1 cellular context compared by ENCODE assay signal in the genomic region with DNA sequence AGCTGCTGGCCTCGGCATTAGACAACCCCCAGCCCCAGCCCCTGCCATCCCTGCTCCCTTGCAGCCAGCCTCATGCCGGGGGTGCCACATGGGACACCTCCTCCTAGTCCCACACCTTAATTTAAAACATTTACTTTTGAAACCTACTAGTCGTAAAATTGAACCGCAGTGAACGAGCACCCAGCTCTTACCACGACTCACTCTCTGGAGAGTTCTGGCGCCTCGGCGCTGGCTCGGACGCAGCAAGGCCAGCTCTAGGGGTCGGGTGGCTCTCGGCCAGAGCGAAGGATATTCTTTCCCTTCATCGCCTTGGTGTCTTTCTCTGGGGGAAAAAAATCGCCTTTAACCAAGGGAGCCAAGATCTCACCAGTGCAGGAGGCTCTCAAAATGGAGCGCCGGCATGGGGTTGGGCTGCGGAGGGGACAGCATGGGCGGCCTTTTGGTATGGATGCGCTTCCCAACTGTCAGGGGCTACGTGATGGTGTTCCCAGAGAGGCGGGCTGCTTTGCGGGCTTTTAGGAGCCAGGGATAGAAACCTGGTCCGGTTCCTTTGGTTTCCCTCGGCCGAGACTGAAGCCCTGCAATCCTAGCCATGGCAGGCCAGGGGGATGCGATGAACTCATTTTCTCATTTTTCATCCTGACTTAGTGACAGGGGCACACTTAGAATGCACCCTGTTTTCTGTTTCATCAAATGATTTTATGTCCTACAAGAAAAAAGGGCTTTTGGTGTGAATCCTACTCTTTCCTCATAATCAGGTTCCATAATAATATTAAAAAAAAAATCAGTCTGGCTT.
TF ChIP-seq lines count a peak whose summit lies in the region.

No MANE protein-coding gene starts in this region.

TF ChIP-seq in K562, 482 proteins besides CTCF, POLR2A, EP300 and RAD21 (continues in another document):
- TF ChIP-seq, protein P1, sequence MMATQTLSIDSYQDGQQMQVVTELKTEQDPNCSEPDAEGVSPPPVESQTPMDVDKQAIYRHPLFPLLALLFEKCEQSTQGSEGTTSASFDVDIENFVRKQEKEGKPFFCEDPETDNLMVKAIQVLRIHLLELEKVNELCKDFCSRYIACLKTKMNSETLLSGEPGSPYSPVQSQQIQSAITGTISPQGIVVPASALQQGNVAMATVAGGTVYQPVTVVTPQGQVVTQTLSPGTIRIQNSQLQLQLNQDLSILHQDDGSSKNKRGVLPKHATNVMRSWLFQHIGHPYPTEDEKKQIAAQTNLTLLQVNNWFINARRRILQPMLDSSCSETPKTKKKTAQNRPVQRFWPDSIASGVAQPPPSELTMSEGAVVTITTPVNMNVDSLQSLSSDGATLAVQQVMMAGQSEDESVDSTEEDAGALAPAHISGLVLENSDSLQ (IDR thresholded peaks at IDR 0.05), result 0 out of 2 replicates have a peak, but pooled peaks have one; percentile 7
- TF ChIP-seq TARDBP (IDR thresholded peaks at IDR 0.05) (no peak), GTF2F1 (IDR thresholded peaks at IDR 0.05; ENCODE audit: low read depth, low read length) (no peak), RB1 (IDR thresholded peaks at IDR 0.05; ENCODE audit: low read depth) (no peak), SMAD2 (IDR thresholded peaks at IDR 0.05; ENCODE audit: low read depth, low read length) (no peak), ZBTB8A (IDR thresholded peaks at IDR 0.05; ENCODE audit: partially characterized antibody) (no peak), JUND (IDR thresholded peaks at IDR 0.05; ENCODE audit: borderline replicate concordance, low read depth, low read length) (no peak), JUND (tag; IDR thresholded peaks at IDR 0.05; ENCODE audit: borderline replicate concordance, low read depth, low read length) (no peak), TGIF2 (CRISPR knock-in tag; IDR thresholded peaks at IDR 0.05) (no peak), NCOA1 (IDR thresholded peaks at IDR 0.05; ENCODE audit: low read depth) (no peak), MTF1 (CRISPR knock-in tag; IDR thresholded peaks at IDR 0.05; ENCODE audit: borderline replicate concordance) (no peak), ZBTB17 (CRISPR knock-in tag; IDR thresholded peaks at IDR 0.05) (no peak), POLR2G (IDR thresholded peaks at IDR 0.05; ENCODE audit: low read depth, low read length) (0 out of 2 replicates have a peak, but pooled peaks have one; percentile 14), SRF (CRISPR knock-in tag; IDR thresholded peaks at IDR 0.05) (no peak), SAFB (IDR thresholded peaks at IDR 0.05; ENCODE audit: borderline replicate concordance, low read depth, low read length) (no peak), HNRNPH1 (optimal IDR thresholded peaks at IDR 0.05; ENCODE audit: low read depth, low read length) (no peak), CBFA2T3 (IDR thresholded peaks at IDR 0.05) (no peak), ZNF586 (CRISPR knock-in tag; conservative IDR thresholded peaks at IDR 0.05) (no peak), ELF4 (CRISPR knock-in tag; IDR thresholded peaks at IDR 0.05) (no peak), NFYB (IDR thresholded peaks at IDR 0.05; ENCODE audit: extremely low read depth, insufficient read length) (no peak), ZNF41 (CRISPR knock-in tag; conservative IDR thresholded peaks at IDR 0.05) (no peak), SMAD1 (IDR thresholded peaks at IDR 0.05; ENCODE audit: low read depth, low read length, partially characterized antibody) (no peak), U2AF1 (optimal IDR thresholded peaks at IDR 0.05; ENCODE audit: low read depth, low read length) (no peak), FOXJ3 (CRISPR knock-in tag; IDR thresholded peaks at IDR 0.05) (no peak), RBFOX2 (IDR thresholded peaks at IDR 0.05; ENCODE audit: low read depth, low read length) (peak; percentile 31; the same call in 1 of the 2 replicates)
- TF ChIP-seq, protein P2, sequence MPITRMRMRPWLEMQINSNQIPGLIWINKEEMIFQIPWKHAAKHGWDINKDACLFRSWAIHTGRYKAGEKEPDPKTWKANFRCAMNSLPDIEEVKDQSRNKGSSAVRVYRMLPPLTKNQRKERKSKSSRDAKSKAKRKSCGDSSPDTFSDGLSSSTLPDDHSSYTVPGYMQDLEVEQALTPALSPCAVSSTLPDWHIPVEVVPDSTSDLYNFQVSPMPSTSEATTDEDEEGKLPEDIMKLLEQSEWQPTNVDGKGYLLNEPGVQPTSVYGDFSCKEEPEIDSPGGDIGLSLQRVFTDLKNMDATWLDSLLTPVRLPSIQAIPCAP (CRISPR knock-in tag; IDR thresholded peaks at IDR 0.05; ENCODE audit: borderline replicate concordance), result no peak
- TF ChIP-seq, protein P3, sequence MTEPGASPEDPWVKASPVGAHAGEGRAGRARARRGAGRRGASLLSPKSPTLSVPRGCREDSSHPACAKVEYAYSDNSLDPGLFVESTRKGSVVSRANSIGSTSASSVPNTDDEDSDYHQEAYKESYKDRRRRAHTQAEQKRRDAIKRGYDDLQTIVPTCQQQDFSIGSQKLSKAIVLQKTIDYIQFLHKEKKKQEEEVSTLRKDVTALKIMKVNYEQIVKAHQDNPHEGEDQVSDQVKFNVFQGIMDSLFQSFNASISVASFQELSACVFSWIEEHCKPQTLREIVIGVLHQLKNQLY (CRISPR knock-in tag; conservative IDR thresholded peaks at IDR 0.05), result no peak
- TF ChIP-seq, protein P4, sequence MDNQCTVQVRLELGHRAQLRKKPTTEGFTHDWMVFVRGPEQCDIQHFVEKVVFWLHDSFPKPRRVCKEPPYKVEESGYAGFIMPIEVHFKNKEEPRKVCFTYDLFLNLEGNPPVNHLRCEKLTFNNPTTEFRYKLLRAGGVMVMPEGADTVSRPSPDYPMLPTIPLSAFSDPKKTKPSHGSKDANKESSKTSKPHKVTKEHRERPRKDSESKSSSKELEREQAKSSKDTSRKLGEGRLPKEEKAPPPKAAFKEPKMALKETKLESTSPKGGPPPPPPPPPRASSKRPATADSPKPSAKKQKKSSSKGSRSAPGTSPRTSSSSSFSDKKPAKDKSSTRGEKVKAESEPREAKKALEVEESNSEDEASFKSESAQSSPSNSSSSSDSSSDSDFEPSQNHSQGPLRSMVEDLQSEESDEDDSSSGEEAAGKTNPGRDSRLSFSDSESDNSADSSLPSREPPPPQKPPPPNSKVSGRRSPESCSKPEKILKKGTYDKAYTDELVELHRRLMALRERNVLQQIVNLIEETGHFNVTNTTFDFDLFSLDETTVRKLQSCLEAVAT (IDR thresholded peaks at IDR 0.05), result no peak
- TF ChIP-seq, protein P5, sequence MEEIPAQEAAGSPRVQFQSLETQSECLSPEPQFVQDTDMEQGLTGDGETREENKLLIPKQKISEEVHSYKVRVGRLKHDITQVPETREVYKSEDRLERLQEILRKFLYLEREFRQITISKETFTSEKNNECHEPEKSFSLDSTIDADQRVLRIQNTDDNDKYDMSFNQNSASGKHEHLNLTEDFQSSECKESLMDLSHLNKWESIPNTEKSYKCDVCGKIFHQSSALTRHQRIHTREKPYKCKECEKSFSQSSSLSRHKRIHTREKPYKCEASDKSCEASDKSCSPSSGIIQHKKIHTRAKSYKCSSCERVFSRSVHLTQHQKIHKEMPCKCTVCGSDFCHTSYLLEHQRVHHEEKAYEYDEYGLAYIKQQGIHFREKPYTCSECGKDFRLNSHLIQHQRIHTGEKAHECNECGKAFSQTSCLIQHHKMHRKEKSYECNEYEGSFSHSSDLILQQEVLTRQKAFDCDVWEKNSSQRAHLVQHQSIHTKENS (CRISPR knock-in tag; IDR thresholded peaks at IDR 0.05), result no peak
- TF ChIP-seq, protein P6, sequence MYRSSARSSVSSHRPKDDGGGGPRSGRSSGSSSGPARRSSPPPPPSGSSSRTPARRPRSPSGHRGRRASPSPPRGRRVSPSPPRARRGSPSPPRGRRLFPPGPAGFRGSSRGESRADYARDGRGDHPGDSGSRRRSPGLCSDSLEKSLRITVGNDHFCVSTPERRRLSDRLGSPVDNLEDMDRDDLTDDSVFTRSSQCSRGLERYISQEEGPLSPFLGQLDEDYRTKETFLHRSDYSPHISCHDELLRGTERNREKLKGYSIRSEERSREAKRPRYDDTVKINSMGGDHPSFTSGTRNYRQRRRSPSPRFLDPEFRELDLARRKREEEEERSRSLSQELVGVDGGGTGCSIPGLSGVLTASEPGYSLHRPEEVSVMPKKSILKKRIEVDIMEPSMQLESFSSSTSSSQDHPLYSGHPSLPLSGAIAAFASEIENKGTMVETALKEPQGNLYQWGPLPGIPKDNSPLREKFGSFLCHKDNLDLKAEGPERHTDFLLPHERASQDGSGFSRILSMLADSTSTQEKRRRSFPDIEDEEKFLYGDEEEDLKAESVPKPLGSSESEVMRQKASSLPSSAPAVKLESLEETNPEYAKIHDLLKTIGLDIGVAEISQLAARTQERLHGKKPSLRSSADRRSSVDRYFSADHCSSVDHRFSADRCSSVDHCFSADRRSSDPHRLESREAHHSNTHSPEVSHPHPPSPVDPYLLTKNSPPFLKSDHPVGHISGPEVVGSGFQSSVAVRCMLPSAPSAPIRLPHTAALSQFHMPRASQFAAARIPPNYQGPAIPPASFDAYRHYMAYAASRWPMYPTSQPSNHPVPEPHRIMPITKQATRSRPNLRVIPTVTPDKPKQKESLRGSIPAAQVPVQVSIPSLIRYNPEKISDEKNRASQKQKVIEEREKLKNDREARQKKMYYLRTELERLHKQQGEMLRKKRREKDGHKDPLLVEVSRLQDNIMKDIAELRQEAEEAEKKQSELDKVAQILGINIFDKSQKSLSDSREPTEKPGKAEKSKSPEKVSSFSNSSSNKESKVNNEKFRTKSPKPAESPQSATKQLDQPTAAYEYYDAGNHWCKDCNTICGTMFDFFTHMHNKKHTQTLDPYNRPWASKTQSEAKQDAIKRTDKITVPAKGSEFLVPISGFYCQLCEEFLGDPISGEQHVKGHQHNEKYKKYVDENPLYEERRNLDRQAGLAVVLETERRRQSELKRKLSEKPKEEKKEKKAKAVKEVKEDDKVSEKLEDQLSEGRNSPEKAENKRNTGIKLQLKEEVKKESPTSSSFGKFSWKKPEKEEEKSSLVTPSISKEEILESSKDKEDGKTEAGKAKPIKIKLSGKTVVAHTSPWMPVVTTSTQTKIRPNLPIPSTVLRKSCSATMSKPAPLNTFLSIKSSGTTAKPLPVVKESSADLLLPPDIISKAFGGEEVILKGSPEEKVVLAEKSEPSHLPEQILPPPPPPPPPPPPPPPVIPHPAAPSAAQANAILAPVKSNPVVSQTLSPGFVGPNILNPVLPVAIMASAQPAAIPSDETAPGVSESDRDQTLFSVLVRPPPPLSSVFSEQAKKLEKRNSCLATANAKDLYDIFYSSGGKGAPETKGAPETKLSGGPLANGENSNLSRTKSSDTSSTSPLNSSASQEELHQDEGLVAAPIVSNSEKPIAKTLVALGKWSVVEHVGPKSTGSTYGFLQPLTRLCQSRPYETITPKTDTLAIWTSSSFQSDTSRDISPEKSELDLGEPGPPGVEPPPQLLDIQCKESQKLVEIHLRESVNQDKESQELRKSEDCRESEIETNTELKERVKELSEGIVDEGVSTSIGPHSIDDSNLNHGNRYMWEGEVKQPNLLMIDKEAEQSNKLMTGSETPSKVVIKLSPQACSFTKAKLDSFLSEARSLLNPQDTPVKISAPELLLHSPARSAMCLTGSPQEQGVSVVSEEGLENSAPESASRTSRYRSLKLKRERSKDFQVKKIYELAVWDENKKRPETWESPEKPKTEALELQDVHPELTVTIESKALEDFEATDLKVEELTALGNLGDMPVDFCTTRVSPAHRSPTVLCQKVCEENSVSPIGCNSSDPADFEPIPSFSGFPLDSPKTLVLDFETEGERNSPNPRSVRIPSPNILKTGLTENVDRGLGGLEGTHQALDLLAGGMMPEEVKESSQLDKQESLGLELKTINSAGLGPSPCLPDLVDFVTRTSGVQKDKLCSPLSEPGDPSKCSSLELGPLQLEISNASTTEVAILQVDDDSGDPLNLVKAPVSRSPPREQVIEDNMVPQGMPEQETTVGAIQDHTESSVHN (IDR thresholded peaks at IDR 0.05; ENCODE audit: borderline replicate concordance in 1 of 2, low read depth in 1 of 2), result no peak
- TF ChIP-seq, protein P7, sequence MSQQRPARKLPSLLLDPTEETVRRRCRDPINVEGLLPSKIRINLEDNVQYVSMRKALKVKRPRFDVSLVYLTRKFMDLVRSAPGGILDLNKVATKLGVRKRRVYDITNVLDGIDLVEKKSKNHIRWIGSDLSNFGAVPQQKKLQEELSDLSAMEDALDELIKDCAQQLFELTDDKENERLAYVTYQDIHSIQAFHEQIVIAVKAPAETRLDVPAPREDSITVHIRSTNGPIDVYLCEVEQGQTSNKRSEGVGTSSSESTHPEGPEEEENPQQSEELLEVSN (IDR thresholded peaks at IDR 0.05; ENCODE audit: borderline replicate concordance in 1 of 2, extremely low read depth in 1 of 2, insufficient read depth in 1 of 2, insufficient read length in 1 of 2, low read depth in 1 of 2, low read length in 1 of 2, poor library complexity in 1 of 2, severe bottlenecking in 1 of 2), result no peak
- TF ChIP-seq, protein P8, sequence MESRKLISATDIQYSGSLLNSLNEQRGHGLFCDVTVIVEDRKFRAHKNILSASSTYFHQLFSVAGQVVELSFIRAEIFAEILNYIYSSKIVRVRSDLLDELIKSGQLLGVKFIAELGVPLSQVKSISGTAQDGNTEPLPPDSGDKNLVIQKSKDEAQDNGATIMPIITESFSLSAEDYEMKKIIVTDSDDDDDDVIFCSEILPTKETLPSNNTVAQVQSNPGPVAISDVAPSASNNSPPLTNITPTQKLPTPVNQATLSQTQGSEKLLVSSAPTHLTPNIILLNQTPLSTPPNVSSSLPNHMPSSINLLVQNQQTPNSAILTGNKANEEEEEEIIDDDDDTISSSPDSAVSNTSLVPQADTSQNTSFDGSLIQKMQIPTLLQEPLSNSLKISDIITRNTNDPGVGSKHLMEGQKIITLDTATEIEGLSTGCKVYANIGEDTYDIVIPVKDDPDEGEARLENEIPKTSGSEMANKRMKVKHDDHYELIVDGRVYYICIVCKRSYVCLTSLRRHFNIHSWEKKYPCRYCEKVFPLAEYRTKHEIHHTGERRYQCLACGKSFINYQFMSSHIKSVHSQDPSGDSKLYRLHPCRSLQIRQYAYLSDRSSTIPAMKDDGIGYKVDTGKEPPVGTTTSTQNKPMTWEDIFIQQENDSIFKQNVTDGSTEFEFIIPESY (CRISPR knock-in tag; IDR thresholded peaks at IDR 0.05), result peak; percentile 78
- TF ChIP-seq, protein P9, sequence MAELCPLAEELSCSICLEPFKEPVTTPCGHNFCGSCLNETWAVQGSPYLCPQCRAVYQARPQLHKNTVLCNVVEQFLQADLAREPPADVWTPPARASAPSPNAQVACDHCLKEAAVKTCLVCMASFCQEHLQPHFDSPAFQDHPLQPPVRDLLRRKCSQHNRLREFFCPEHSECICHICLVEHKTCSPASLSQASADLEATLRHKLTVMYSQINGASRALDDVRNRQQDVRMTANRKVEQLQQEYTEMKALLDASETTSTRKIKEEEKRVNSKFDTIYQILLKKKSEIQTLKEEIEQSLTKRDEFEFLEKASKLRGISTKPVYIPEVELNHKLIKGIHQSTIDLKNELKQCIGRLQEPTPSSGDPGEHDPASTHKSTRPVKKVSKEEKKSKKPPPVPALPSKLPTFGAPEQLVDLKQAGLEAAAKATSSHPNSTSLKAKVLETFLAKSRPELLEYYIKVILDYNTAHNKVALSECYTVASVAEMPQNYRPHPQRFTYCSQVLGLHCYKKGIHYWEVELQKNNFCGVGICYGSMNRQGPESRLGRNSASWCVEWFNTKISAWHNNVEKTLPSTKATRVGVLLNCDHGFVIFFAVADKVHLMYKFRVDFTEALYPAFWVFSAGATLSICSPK (IDR thresholded peaks at IDR 0.05; ENCODE audit: borderline replicate concordance), result no peak
- TF ChIP-seq, protein P10, sequence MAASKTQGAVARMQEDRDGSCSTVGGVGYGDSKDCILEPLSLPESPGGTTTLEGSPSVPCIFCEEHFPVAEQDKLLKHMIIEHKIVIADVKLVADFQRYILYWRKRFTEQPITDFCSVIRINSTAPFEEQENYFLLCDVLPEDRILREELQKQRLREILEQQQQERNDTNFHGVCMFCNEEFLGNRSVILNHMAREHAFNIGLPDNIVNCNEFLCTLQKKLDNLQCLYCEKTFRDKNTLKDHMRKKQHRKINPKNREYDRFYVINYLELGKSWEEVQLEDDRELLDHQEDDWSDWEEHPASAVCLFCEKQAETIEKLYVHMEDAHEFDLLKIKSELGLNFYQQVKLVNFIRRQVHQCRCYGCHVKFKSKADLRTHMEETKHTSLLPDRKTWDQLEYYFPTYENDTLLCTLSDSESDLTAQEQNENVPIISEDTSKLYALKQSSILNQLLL (CRISPR knock-in tag; IDR thresholded peaks at IDR 0.05; ENCODE audit: borderline replicate concordance), result no peak
